ENCODE assay signal across 8 cellular contexts in genomic region chr1:228445867-228446584, GRCh38. TPM values are rescaled to one million over a fixed set of nuclear protein-coding genes. Genes with fewer than 3 reads are reported as not detected.
DNase-seq lines count a peak whose midpoint lies in the region; ATAC-seq and TF ChIP-seq lines count a peak whose summit lies in the region.

No MANE protein-coding gene starts in this region.

- H3K27ac Mint-ChIP-seq in stimulated activated memory B cell treated with anti-CD40 and anti-IgM and Interleukin-4, amounts not matched to agents 10 μg/mL and 1 μg/mL and 100 μg/mL, for 72 hours, result peak overlapping the region; percentile 19

- peaks cover 15% of the 10 kb centered on the region for H3K4me1 Mint-ChIP-seq in stimulated activated memory B cell treated with anti-CD40 and anti-IgM and Interleukin-4, amounts not matched to agents 10 μg/mL and 1 μg/mL and 100 μg/mL, for 72 hours

- DNase-seq in AG10803 (ENCODE audit: low read depth) (peak; percentile 43), GM19240 (ENCODE audit: insufficient read length, low spot score) (peak; percentile 55), RPMI7951 (ENCODE audit: low read depth) (peak; percentile 74), dermis blood vessel endothelial cell (peak; percentile 37), lower leg skin (ENCODE audit: low spot score in 2 of 2) (peak in 1 of 2 donors; percentile 71)

- no peaks in the 10 kb centered on the region for H3K36me3 Mint-ChIP-seq in stimulated activated memory B cell treated with anti-CD40 and anti-IgM and Interleukin-4, amounts not matched to agents 10 μg/mL and 1 μg/mL and 100 μg/mL, for 72 hours

- H3K4me3 ChIP-seq in AG10803 (ENCODE audit: low read length) (peak overlapping the region; percentile 53), lower leg skin (ENCODE audit: low read depth, poor library complexity, severe bottlenecking) (peak overlapping the region; percentile 7)

- H3K9me3 Mint-ChIP-seq in stimulated activated memory B cell treated with anti-CD40 and anti-IgM and Interleukin-4, amounts not matched to agents 10 μg/mL and 1 μg/mL and 100 μg/mL, for 72 hours, result no peaks in the 10 kb centered on the region

- H3K27me3 Mint-ChIP-seq in stimulated activated memory B cell treated with anti-CD40 and anti-IgM and Interleukin-4, amounts not matched to agents 10 μg/mL and 1 μg/mL and 100 μg/mL, for 72 hours, result peaks cover 74% of the 10 kb centered on the region

- 4 to 7% methylated on average over 50 of the region's 50 CpGs for WGBS in lower leg skin, 2 donors

- peak overlapping the region; percentile 62 for H3K4me3 Mint-ChIP-seq in stimulated activated memory B cell treated with anti-CD40 and anti-IgM and Interleukin-4, amounts not matched to agents 10 μg/mL and 1 μg/mL and 100 μg/mL, for 72 hours

- no peak for TF ChIP-seq POLR2A in lower leg skin (IDR thresholded peaks at IDR 0.05)

- ATAC-seq in stimulated activated memory B cell treated with anti-CD40 and anti-IgM and Interleukin-4, amounts not matched to agents 10 μg/mL and 1 μg/mL and 100 μg/mL, for 72 hours, result peak; percentile 70
- no peak for ATAC-seq in HG02678 (IDR thresholded peaks at IDR 0.05; ENCODE audit: unreplicated experiment)
- no peak for ATAC-seq in GM19452 (IDR thresholded peaks at IDR 0.05; ENCODE audit: unreplicated experiment)

- intact Hi-C loops in lower leg skin (cut with DNase I; ENCODE audit: low total_unique reads), result no loop called here

- TF ChIP-seq CTCF in AG10803 (conservative IDR thresholded peaks at IDR 0.05; ENCODE audit: low read length) (no peak), lower leg skin (IDR thresholded peaks at IDR 0.05) (no peak)

RNA-seq across cellular contexts. Expression of gene TRIM17, which starts 29.4 kb away (rescaled TPM):
- not detected in 2 replicates for total RNA-seq in RPMI7951 (2014; rRNA removed; shearing (Covaris generic))
- not detected in 2 replicates for total RNA-seq in dermis blood vessel endothelial cell
- total RNA-seq in lower leg skin, result 1 to 10 TPM in 3 of 4 donors, under 1 TPM in 1; 0.97 to 4.2 (median 1.8) TPM

RNA-seq across cellular contexts. Expression of gene TRIM11, which starts 39.4 kb away (rescaled TPM):
- 9.3 and 11.6 TPM in 2 replicates for total RNA-seq in RPMI7951 (2014; rRNA removed; shearing (Covaris generic))
- total RNA-seq in dermis blood vessel endothelial cell (19.4 and 20.1 TPM in 2 replicates), lower leg skin (10 to 100 TPM; 28.3 to 52.9 (median 31.5) TPM)

RNA-seq across cellular contexts. Expression of gene RNF187, which starts 41.2 kb away (rescaled TPM):
- total RNA-seq in RPMI7951 (2014; rRNA removed; shearing (Covaris generic)), result 30.5 and 49.1 TPM in 2 replicates
- total RNA-seq in dermis blood vessel endothelial cell (34.7 and 84.4 TPM in 2 replicates), lower leg skin (100 to 1,000 TPM in 1 of 4 donors, 10 to 100 TPM in 3; 75.8 to 106 (median 80.1) TPM)
